Comparison of ENCODE assay signal across 8 cellular contexts in genomic region chr14:64721391-64721791, GRCh38. TPM values are rescaled to one million over a fixed set of nuclear protein-coding genes. Genes with fewer than 3 reads are reported as not detected.
DNase-seq lines count a peak whose midpoint lies in the region; ATAC-seq and TF ChIP-seq lines count a peak whose summit lies in the region.

No MANE protein-coding gene starts in this region.

- ATAC-seq in effector memory CD8-positive, alpha-beta T cell (replicated peaks): no peak

- H3K9me3 Mint-ChIP-seq in effector memory CD8-positive, alpha-beta T cell: no peaks in the 10 kb centered on the region

- H3K27ac Mint-ChIP-seq in effector memory CD8-positive, alpha-beta T cell: peak overlapping the region; percentile 96 to 97

- POLR2A ChIA-PET in AG04449 (lab: Yijun Ruan, JAX): no interaction called here

- peak; percentile 77 for DNase-seq in AG04449 (ENCODE audit: low read depth, low spot score)
- peak; percentile 93 for DNase-seq in M059J (ENCODE audit: low read depth)
- no peak for DNase-seq in effector memory CD8-positive, alpha-beta T cell
- peak; percentile 96 for DNase-seq in myocyte (ENCODE audit: low read depth)
- DNase-seq in iPS-NIHi7 (ENCODE audit: extremely low spot score): no peak
- DNase-seq in HPDE6-E6E7 (ENCODE audit: extremely low spot score): no peak
- DNase-seq in NCI-H2196 (lab: John Stamatoyannopoulos, UW; ENCODE audit: unreplicated experiment): no peak
- DNase-seq in D341Med (ENCODE audit: low spot score): no peak

- peaks cover 83 to 88% of the 10 kb centered on the region in 2 donors for H3K4me1 Mint-ChIP-seq in effector memory CD8-positive, alpha-beta T cell (ENCODE audit: low read depth in 2 of 2)

- H3K4me3 ChIP-seq in AG04449 (ENCODE audit: low read depth, low read length): peak overlapping the region; percentile 18; the same call in 1 of the 2 replicates

- no peaks in the 10 kb centered on the region for H3K27me3 Mint-ChIP-seq in effector memory CD8-positive, alpha-beta T cell

- peak overlapping the region; percentile 23 to 81 for H3K4me3 Mint-ChIP-seq in effector memory CD8-positive, alpha-beta T cell

- TF ChIP-seq CTCF in AG04449 (IDR thresholded peaks at IDR 0.05; ENCODE audit: insufficient read depth, low read length, missing control alignments): no peak

- H3K36me3 Mint-ChIP-seq in effector memory CD8-positive, alpha-beta T cell (ENCODE audit: insufficient read depth): peaks cover 17% of the 10 kb centered on the region

- CTCF ChIA-PET in AG04449 (lab: Yijun Ruan, JAX): interaction anchor here (1.4 to 2.5 kb wide), 6 partner anchors 10 to 49 kb away, joined by 3 to 8 read pairs (median 6); no protein-coding TSS in a partner anchor

RNA-seq across cellular contexts. Expression of gene PLEKHG3, which starts 17.2 kb away (rescaled TPM):
- total RNA-seq in M059J (2014; rRNA removed; shearing (Covaris generic)): 6.8 and 13.8 TPM in 2 replicates
- total RNA-seq in myocyte: 4.4 and 5.2 TPM in 2 replicates
- 5.8 TPM for polyA plus RNA-seq in myocyte (2012)

Comparison
In these comparisons a context has a peak if more than half of its experiments do, and no peak if none do; other contexts are left out.
1. DNase-seq: peak in AG04449 (single experiment), M059J (single experiment) and myocyte (single experiment); none in effector memory CD8-positive, alpha-beta T cell (0 of 3), iPS-NIHi7 (single experiment), HPDE6-E6E7 (single experiment), NCI-H2196 (single experiment) and D341Med (single experiment).